13 cellular contexts compared by ENCODE assay signal in genomic region chr14:100567877-100568163, GRCh38. TPM values are rescaled to one million over a fixed set of nuclear protein-coding genes. Genes with fewer than 3 reads are reported as not detected.
DNase-seq lines count a peak whose midpoint lies in the region; ATAC-seq and TF ChIP-seq lines count a peak whose summit lies in the region.
"Had no signal": no experiment of that assay in that cellular context is flagged by ENCODE, and none has a peak within 500 bp of the region (broad histone marks: within the 10 kb centered on the region; RNA-seq: fewer than 3 reads in every experiment).

No MANE protein-coding gene starts in this region.

- TF ChIP-seq CTCF in kidney epithelial cell (IDR thresholded peaks at IDR 0.05; ENCODE audit: insufficient read depth, low read length, poor library complexity, severe bottlenecking), result no peak

- DNase-seq in DMS 273 (lab: John Stamatoyannopoulos, UW; ENCODE audit: unreplicated experiment), result peak; percentile 50
- no peak for DNase-seq in DMS 273 treated with DMSO at 0.1 percent for 48 hours (lab: John Stamatoyannopoulos, UW)
- DNase-seq in adipocyte (ENCODE audit: low read depth), result peak; percentile 31
- DNase-seq in kidney epithelial cell (ENCODE audit: low read depth), result no peak
- DNase-seq in erythroblast (lab: John Stamatoyannopoulos, UW), result no peak
- DNase-seq: activated naive CD4-positive, alpha-beta T cell treated with anti-CD3 and anti-CD28 coated beads for 36 hours; SIG-M5; stimulated activated CD4-positive, alpha-beta T cell treated with anti-CD3 and anti-CD28 coated beads, Interleukin-2, amount 100 ng/mL, for 24 hours had no signal

- H3K27ac ChIP-seq in subcutaneous abdominal adipose tissue (ENCODE audit: low read depth, low read length), result no peak overlapping the region
- H3K27ac ChIP-seq: 22Rv1 had no signal

- H3K9me3 ChIP-seq in adipocyte (ENCODE audit: control insufficient read depth, low read length) (no peaks in the 10 kb centered on the region), subcutaneous abdominal adipose tissue (ENCODE audit: control insufficient read depth in 5 of 5, low read length in 5 of 5) (no peaks in the 10 kb centered on the region)

- no peaks in the 10 kb centered on the region for H3K36me3 ChIP-seq in adipocyte (ENCODE audit: control insufficient read depth, insufficient read depth, low read length, severe bottlenecking)
- no peaks in the 10 kb centered on the region for H3K36me3 ChIP-seq in kidney epithelial cell (ENCODE audit: control insufficient read depth, insufficient read depth, low read length)
- no peaks in the 10 kb centered on the region for H3K36me3 ChIP-seq in subcutaneous abdominal adipose tissue (ENCODE audit: control insufficient read depth in 5 of 5, insufficient read depth in 5 of 5, low read length in 5 of 5)

- no peak for TF ChIP-seq POLR2A in erythroblast (IDR thresholded peaks at IDR 0.05; ENCODE audit: low read length)

- H3K9ac ChIP-seq in adipocyte (ENCODE audit: low read length) (no peak overlapping the region), subcutaneous abdominal adipose tissue (ENCODE audit: low read length in 5 of 5) (no peak overlapping the region)

- H3K27me3 ChIP-seq in adipocyte (replicated peaks; ENCODE audit: control insufficient read depth, insufficient read depth, low read length), result peaks cover 46% of the 10 kb centered on the region
- peaks cover 73% of the 10 kb centered on the region for H3K27me3 ChIP-seq in kidney epithelial cell (ENCODE audit: control insufficient read depth, insufficient read depth, low read length)
- H3K27me3 ChIP-seq in subcutaneous abdominal adipose tissue (ENCODE audit: control insufficient read depth in 5 of 5, insufficient read depth in 4 of 5, low read length in 5 of 5), result peaks cover 42 to 63% (median 54%) of the 10 kb centered on the region in 5 donors

- H3K4me3 ChIP-seq in adipocyte (ENCODE audit: low read length) (no peak overlapping the region), kidney epithelial cell (ENCODE audit: low read depth, low read length) (peak overlapping the region; percentile 17), subcutaneous abdominal adipose tissue (ENCODE audit: low read depth in 1 of 5, low read length in 5 of 5) (peak overlapping the region in 3 of 5 donors; percentile 17 to 51 (median 46))
- H3K4me3 ChIP-seq: K562 had no signal

- ATAC-seq in HG03442 (IDR thresholded peaks at IDR 0.05; ENCODE audit: unreplicated experiment) (no peak), HG03139 (IDR thresholded peaks at IDR 0.05; ENCODE audit: unreplicated experiment) (no peak)
- ATAC-seq: K562 had no signal

- H3K4me1 ChIP-seq in adipocyte (ENCODE audit: control insufficient read depth, insufficient read depth, low read length) (no peaks in the 10 kb centered on the region), subcutaneous abdominal adipose tissue (ENCODE audit: control insufficient read depth in 5 of 5, insufficient read depth in 5 of 5, low read length in 5 of 5) (peaks cover 0 to 27% (median 12%) of the 10 kb centered on the region in 5 donors)

RNA-seq across cellular contexts. Expression of gene BEGAIN, which starts 19.4 kb away (rescaled TPM):
- 3.2 and 9.3 TPM in 2 replicates for total RNA-seq in kidney epithelial cell

Comparison
In these comparisons a context has a peak if more than half of its experiments do, and no peak if none do; other contexts are left out.
1. DNase-seq: peak in DMS 273 (single experiment) and adipocyte (single experiment); none in DMS 273 treated with DMSO at 0.1 percent for 48 hours (single experiment), kidney epithelial cell (single experiment) and erythroblast (0 of 2).